2 cellular contexts compared by ENCODE assay signal in genomic region chr5:167866797-167867196, GRCh38.
TF ChIP-seq lines count a peak whose summit lies in the region.

No MANE protein-coding gene starts in this region.

TF ChIP-seq in SK-N-SH, 30 proteins besides CTCF, POLR2A, EP300 and RAD21 (continued from another document):
- TF ChIP-seq CHD2 (IDR thresholded peaks at IDR 0.05; ENCODE audit: low read length, partially characterized antibody): no peak
- no peak for TF ChIP-seq EZH2phosphoT487 (IDR thresholded peaks at IDR 0.05; ENCODE audit: borderline replicate concordance, low read depth)

TF ChIP-seq in SK-N-SH treated with all-trans-retinoic acid at 6 μM for 48 hours, 23 proteins besides CTCF, POLR2A, EP300 and RAD21 (continued from another document):
- TF ChIP-seq, protein P1, sequence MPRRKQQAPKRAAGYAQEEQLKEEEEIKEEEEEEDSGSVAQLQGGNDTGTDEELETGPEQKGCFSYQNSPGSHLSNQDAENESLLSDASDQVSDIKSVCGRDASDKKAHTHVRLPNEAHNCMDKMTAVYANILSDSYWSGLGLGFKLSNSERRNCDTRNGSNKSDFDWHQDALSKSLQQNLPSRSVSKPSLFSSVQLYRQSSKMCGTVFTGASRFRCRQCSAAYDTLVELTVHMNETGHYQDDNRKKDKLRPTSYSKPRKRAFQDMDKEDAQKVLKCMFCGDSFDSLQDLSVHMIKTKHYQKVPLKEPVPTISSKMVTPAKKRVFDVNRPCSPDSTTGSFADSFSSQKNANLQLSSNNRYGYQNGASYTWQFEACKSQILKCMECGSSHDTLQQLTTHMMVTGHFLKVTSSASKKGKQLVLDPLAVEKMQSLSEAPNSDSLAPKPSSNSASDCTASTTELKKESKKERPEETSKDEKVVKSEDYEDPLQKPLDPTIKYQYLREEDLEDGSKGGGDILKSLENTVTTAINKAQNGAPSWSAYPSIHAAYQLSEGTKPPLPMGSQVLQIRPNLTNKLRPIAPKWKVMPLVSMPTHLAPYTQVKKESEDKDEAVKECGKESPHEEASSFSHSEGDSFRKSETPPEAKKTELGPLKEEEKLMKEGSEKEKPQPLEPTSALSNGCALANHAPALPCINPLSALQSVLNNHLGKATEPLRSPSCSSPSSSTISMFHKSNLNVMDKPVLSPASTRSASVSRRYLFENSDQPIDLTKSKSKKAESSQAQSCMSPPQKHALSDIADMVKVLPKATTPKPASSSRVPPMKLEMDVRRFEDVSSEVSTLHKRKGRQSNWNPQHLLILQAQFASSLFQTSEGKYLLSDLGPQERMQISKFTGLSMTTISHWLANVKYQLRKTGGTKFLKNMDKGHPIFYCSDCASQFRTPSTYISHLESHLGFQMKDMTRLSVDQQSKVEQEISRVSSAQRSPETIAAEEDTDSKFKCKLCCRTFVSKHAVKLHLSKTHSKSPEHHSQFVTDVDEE (CRISPR knock-in tag; IDR thresholded peaks at IDR 0.05): no peak
- TF ChIP-seq ZNF70 (CRISPR knock-in tag; IDR thresholded peaks at IDR 0.05): no peak
- no peak for TF ChIP-seq ISL1 (CRISPR knock-in tag; IDR thresholded peaks at IDR 0.05)
- no peak for TF ChIP-seq CSDC2 (CRISPR knock-in tag; IDR thresholded peaks at IDR 0.05)
- TF ChIP-seq, protein P2, sequence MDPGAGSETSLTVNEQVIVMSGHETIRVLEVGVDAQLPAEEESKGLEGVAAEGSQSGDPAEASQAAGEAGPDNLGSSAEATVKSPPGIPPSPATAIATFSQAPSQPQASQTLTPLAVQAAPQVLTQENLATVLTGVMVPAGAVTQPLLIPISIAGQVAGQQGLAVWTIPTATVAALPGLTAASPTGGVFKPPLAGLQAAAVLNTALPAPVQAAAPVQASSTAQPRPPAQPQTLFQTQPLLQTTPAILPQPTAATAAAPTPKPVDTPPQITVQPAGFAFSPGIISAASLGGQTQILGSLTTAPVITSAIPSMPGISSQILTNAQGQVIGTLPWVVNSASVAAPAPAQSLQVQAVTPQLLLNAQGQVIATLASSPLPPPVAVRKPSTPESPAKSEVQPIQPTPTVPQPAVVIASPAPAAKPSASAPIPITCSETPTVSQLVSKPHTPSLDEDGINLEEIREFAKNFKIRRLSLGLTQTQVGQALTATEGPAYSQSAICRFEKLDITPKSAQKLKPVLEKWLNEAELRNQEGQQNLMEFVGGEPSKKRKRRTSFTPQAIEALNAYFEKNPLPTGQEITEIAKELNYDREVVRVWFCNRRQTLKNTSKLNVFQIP (CRISPR knock-in tag; IDR thresholded peaks at IDR 0.05; ENCODE audit: borderline replicate concordance, low read depth): no peak
- TF ChIP-seq ESRRG (CRISPR knock-in tag; IDR thresholded peaks at IDR 0.05): no peak
- TF ChIP-seq ZFP30 (CRISPR knock-in tag; IDR thresholded peaks at IDR 0.05): no peak
- no peak for TF ChIP-seq ZFP3 (CRISPR knock-in tag; IDR thresholded peaks at IDR 0.05)
- TF ChIP-seq, protein P3, sequence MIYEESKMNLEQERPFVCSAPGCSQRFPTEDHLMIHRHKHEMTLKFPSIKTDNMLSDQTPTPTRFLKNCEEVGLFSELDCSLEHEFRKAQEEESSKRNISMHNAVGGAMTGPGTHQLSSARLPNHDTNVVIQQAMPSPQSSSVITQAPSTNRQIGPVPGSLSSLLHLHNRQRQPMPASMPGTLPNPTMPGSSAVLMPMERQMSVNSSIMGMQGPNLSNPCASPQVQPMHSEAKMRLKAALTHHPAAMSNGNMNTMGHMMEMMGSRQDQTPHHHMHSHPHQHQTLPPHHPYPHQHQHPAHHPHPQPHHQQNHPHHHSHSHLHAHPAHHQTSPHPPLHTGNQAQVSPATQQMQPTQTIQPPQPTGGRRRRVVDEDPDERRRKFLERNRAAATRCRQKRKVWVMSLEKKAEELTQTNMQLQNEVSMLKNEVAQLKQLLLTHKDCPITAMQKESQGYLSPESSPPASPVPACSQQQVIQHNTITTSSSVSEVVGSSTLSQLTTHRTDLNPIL (CRISPR knock-in tag; IDR thresholded peaks at IDR 0.05; ENCODE audit: low read depth): no peak
